ENCODE assay signal across 21 cellular contexts in the genomic region with DNA sequence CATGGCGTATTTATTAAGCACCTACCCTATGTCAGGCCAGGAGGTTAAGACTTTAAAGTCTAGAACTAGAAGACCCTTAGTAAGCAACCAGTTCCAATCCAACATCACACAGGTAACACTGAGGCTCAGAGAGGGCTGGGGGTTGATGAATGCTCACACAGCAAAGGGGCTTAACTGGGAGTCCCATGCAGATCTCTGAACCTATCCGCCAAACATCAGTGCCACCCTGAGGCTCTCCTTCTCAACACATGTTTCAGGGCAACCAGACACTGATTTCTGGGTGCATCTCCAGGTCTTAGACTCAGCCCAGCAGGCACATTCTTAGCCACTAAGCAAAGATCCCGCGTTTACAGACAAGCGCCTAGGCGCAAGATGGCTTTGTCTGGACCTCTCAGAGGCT.
"Had no signal": no experiment of that assay in that cellular context is flagged by ENCODE, and none has a peak within 500 bp of the region (broad histone marks: within the 10 kb centered on the region; RNA-seq: fewer than 3 reads in every experiment).

No MANE protein-coding gene starts in this region.

- FAIRE-seq: frontal cortex, kidney, small intestine, urothelium cell line had no signal

- H3K36me3 ChIP-seq: colonic mucosa, left lung, neutrophil, right lobe of liver, thoracic aorta, tibial nerve, upper lobe of left lung had no signal

- ATAC-seq: effector memory CD8-positive, alpha-beta T cell; left lung; natural killer cell; right lobe of liver; stimulated activated naive B cell treated with anti-CD40 and anti-IgM and Interleukin-4, amounts not matched to agents 10 μg/mL and 1 μg/mL and 100 μg/mL, for 72 hours had no signal

- DNase-seq: colonic mucosa; dermis blood vessel endothelial cell; effector memory CD8-positive, alpha-beta T cell; kidney; left lung; mammary epithelial cell; natural killer cell; right lobe of liver; small intestine; stimulated activated CD4-positive, alpha-beta T cell treated with anti-CD3 and anti-CD28 coated beads, Interleukin-15, amount 100 ng/mL, for 24 hours; stimulated activated CD4-positive, alpha-beta T cell treated with anti-CD3 and anti-CD28 coated beads, Interleukin-2, amount 100 ng/mL, for 48 hours; stimulated activated naive B cell treated with anti-CD40 and anti-IgM and Interleukin-4, amounts not matched to agents 10 μg/mL and 1 μg/mL and 100 μg/mL, for 72 hours; upper lobe of left lung had no signal

- H3K27ac Mint-ChIP-seq: effector memory CD8-positive, alpha-beta T cell; natural killer cell; progenitor cell of endocrine pancreas; stimulated activated naive B cell treated with anti-CD40 and anti-IgM and Interleukin-4, amounts not matched to agents 10 μg/mL and 1 μg/mL and 100 μg/mL, for 72 hours; stimulated activated naive CD8-positive, alpha-beta T cell treated with anti-CD3 and anti-CD28 coated beads, Interleukin-15, Interleukin-2, amounts not matched to agents 100 ng/mL and 50 ng/mL, for 24 hours had no signal

- H3K27ac ChIP-seq: colonic mucosa, left lung, neutrophil, parathyroid adenoma, right lobe of liver, thoracic aorta, tibial nerve, upper lobe of left lung had no signal

- H3K36me3 Mint-ChIP-seq: natural killer cell; stimulated activated naive B cell treated with anti-CD40 and anti-IgM and Interleukin-4, amounts not matched to agents 10 μg/mL and 1 μg/mL and 100 μg/mL, for 72 hours had no signal

- H3K4me3 ChIP-seq: colonic mucosa, left lung, right lobe of liver, thoracic aorta, tibial nerve, upper lobe of left lung had no signal

- H3K4me3 Mint-ChIP-seq: effector memory CD8-positive, alpha-beta T cell; natural killer cell; stimulated activated naive B cell treated with anti-CD40 and anti-IgM and Interleukin-4, amounts not matched to agents 10 μg/mL and 1 μg/mL and 100 μg/mL, for 72 hours; stimulated activated naive CD8-positive, alpha-beta T cell treated with anti-CD3 and anti-CD28 coated beads, Interleukin-15, Interleukin-2, amounts not matched to agents 100 ng/mL and 50 ng/mL, for 24 hours had no signal

- H3K4me1 Mint-ChIP-seq: natural killer cell; stimulated activated naive B cell treated with anti-CD40 and anti-IgM and Interleukin-4, amounts not matched to agents 10 μg/mL and 1 μg/mL and 100 μg/mL, for 72 hours had no signal

- H3K9me3 ChIP-seq: colonic mucosa, left lung, neutrophil, right lobe of liver, thoracic aorta, tibial nerve, upper lobe of left lung had no signal

- H3K4me1 ChIP-seq: colonic mucosa, left lung, parathyroid adenoma, right lobe of liver, tibial nerve, upper lobe of left lung had no signal

- H3K9me3 Mint-ChIP-seq: effector memory CD8-positive, alpha-beta T cell; natural killer cell; stimulated activated naive B cell treated with anti-CD40 and anti-IgM and Interleukin-4, amounts not matched to agents 10 μg/mL and 1 μg/mL and 100 μg/mL, for 72 hours; stimulated activated naive CD8-positive, alpha-beta T cell treated with anti-CD3 and anti-CD28 coated beads, Interleukin-15, Interleukin-2, amounts not matched to agents 100 ng/mL and 50 ng/mL, for 24 hours had no signal

- H3K27me3 ChIP-seq: colonic mucosa, right lobe of liver, tibial nerve, upper lobe of left lung had no signal

- H3K9ac ChIP-seq: parathyroid adenoma had no signal
